ENCODE assay signal across 35 cellular contexts in genomic region chr15:34243226-34243625, GRCh38.
"Had no signal": no experiment of that assay in that cellular context is flagged by ENCODE, and none has a peak within 500 bp of the region (broad histone marks: within the 10 kb centered on the region; RNA-seq: fewer than 3 reads in every experiment).

No MANE protein-coding gene starts in this region.

- ATAC-seq: activated CD4-positive, CD25-positive, alpha-beta regulatory T cell treated with anti-CD3 and anti-CD28 coated beads, Interleukin-2, amount 50 U/mL, for 24 hours; activated T-cell treated with anti-CD3 and anti-CD28 coated beads, Interleukin-2, amount 50 U/mL, for 4 hours; naive thymus-derived CD4-positive, alpha-beta T cell; pancreas; stimulated activated memory B cell treated with anti-CD40 and anti-IgM and Interleukin-4, amounts not matched to agents 10 μg/mL and 1 μg/mL and 100 μg/mL, for 72 hours; stimulated activated naive CD8-positive, alpha-beta T cell treated with anti-CD3 and anti-CD28 coated beads, Interleukin-15, amount 100 ng/mL, for 72 hours; T-helper 17 cell had no signal

- H3K27ac Mint-ChIP-seq: activated CD4-positive, alpha-beta memory T cell treated with anti-CD3 and anti-CD28 coated beads, Interleukin-2, amount 10 ng/mL, durations not matched to agents 7 days and 5 days; activated CD4-positive, alpha-beta T cell treated with anti-CD3 and anti-CD28 coated beads, Interleukin-2, amount 10 ng/mL, durations not matched to agents 7 days and 5 days; activated naive CD8-positive, alpha-beta T cell treated with anti-CD3 and anti-CD28 coated beads, Interleukin-2, amount 10 ng/mL, durations not matched to agents 7 days and 5 days; activated T-helper 2 cell treated with anti-CD3 and anti-CD28 coated beads, Interferon-gamma antibody, Interleukin-2, Interleukin-4, amounts not matched to agents 10 μg/mL and 5 μg/mL and 100 μg/mL, durations not matched to agents 14 hours and 24 hours and 36 hours; dendritic cell treated with granulocyte-macrophage colony-stimulating factor and Interleukin-4, amounts not matched to agents 40 ng/mL and 50 ng/mL, for 4 days; memory B cell; T-helper 17 cell had no signal

- H3K4me1 Mint-ChIP-seq: central memory CD8-positive, alpha-beta T cell; memory B cell; neural crest cell; stimulated activated memory B cell treated with anti-CD40 and anti-IgM and Interleukin-4, amounts not matched to agents 10 μg/mL and 1 μg/mL and 100 μg/mL, for 72 hours had no signal

- H3K27me3 ChIP-seq: esophagus squamous epithelium, pancreas, sigmoid colon, upper lobe of left lung, vagina had no signal

- FAIRE-seq: bronchial epithelial cell, frontal cortex, islet of Langerhans, pancreas, small intestine had no signal

- H3K36me3 ChIP-seq: prostate gland had no signal

- H3K4me1 ChIP-seq: pancreas, prostate gland, sigmoid colon, upper lobe of left lung, vagina had no signal

- H3K9me3 Mint-ChIP-seq: activated CD4-positive, alpha-beta memory T cell treated with anti-CD3 and anti-CD28 coated beads, Interleukin-2, amount 10 ng/mL, durations not matched to agents 7 days and 5 days; activated CD4-positive, alpha-beta T cell treated with anti-CD3 and anti-CD28 coated beads, Interleukin-2, amount 10 ng/mL, durations not matched to agents 7 days and 5 days; activated naive CD8-positive, alpha-beta T cell treated with anti-CD3 and anti-CD28 coated beads, Interleukin-2, amount 10 ng/mL, durations not matched to agents 7 days and 5 days; activated T-cell treated with anti-CD3 and anti-CD28 coated beads, Interleukin-2, amount 50 U/mL, for 4 hours; activated T-helper 2 cell treated with anti-CD3 and anti-CD28 coated beads, Interferon-gamma antibody, Interleukin-2, Interleukin-4, amounts not matched to agents 10 μg/mL and 5 μg/mL and 100 μg/mL, durations not matched to agents 14 hours and 24 hours and 36 hours; central memory CD8-positive, alpha-beta T cell; dendritic cell treated with granulocyte-macrophage colony-stimulating factor and Interleukin-4, amounts not matched to agents 40 ng/mL and 50 ng/mL, for 4 days; memory B cell; naive thymus-derived CD4-positive, alpha-beta T cell; neural crest cell; stimulated activated memory B cell treated with anti-CD40 and anti-IgM and Interleukin-4, amounts not matched to agents 10 μg/mL and 1 μg/mL and 100 μg/mL, for 72 hours; stimulated activated naive CD8-positive, alpha-beta T cell treated with anti-CD3 and anti-CD28 coated beads, Interleukin-15, amount 100 ng/mL, for 72 hours had no signal

- H3K9me3 ChIP-seq: esophagus squamous epithelium, pancreas, prostate gland, sigmoid colon, upper lobe of left lung, vagina had no signal

- H3K4me3 ChIP-seq: esophagus squamous epithelium, pancreas, prostate gland, sigmoid colon, upper lobe of left lung, vagina had no signal

- DNase-seq: activated CD4-positive, alpha-beta memory T cell treated with anti-CD3 and anti-CD28 coated beads, Interleukin-2, amount 10 ng/mL, durations not matched to agents 7 days and 5 days; activated CD4-positive, alpha-beta T cell treated with anti-CD3 and anti-CD28 coated beads, Interleukin-2, amount 10 ng/mL, durations not matched to agents 7 days and 5 days; activated CD8-positive, alpha-beta memory T cell treated with anti-CD3 and anti-CD28 coated beads, Interleukin-2, amount 50 U/mL, for 48 hours; activated naive CD8-positive, alpha-beta T cell treated with anti-CD3 and anti-CD28 coated beads, Interleukin-2, amount 10 ng/mL, durations not matched to agents 7 days and 5 days; activated T-cell treated with anti-CD3 and anti-CD28 coated beads, Interleukin-2, amount 50 U/mL, for 4 hours; amygdala; effector CD4-positive, alpha-beta T cell; esophagus squamous epithelium; glutamatergic neuron; midbrain; naive thymus-derived CD4-positive, alpha-beta T cell; nucleus accumbens; pancreas; sigmoid colon; small intestine; stimulated activated CD4-positive, alpha-beta T cell treated with anti-CD3 and anti-CD28 coated beads, Interleukin-4, amount 100 ng/mL, for 24 hours; stimulated activated naive CD8-positive, alpha-beta T cell treated with anti-CD3 and anti-CD28 coated beads, Interleukin-15, amount 100 ng/mL, for 72 hours; substantia nigra; T-helper 17 cell; T1000; upper lobe of left lung; WERI-Rb-1 had no signal

- H3K27ac ChIP-seq: epithelial cell of prostate, pancreas, prostate gland, sigmoid colon, upper lobe of left lung, vagina, WERI-Rb-1 had no signal

- H3K27me3 Mint-ChIP-seq: activated CD4-positive, alpha-beta memory T cell treated with anti-CD3 and anti-CD28 coated beads, Interleukin-2, amount 10 ng/mL, durations not matched to agents 7 days and 5 days; activated CD4-positive, alpha-beta T cell treated with anti-CD3 and anti-CD28 coated beads, Interleukin-2, amount 10 ng/mL, durations not matched to agents 7 days and 5 days; activated naive CD8-positive, alpha-beta T cell treated with anti-CD3 and anti-CD28 coated beads, Interleukin-2, amount 10 ng/mL, durations not matched to agents 7 days and 5 days; central memory CD8-positive, alpha-beta T cell; dendritic cell treated with granulocyte-macrophage colony-stimulating factor and Interleukin-4, amounts not matched to agents 40 ng/mL and 50 ng/mL, for 4 days; memory B cell; naive thymus-derived CD4-positive, alpha-beta T cell; stimulated activated memory B cell treated with anti-CD40 and anti-IgM and Interleukin-4, amounts not matched to agents 10 μg/mL and 1 μg/mL and 100 μg/mL, for 72 hours; stimulated activated naive CD8-positive, alpha-beta T cell treated with anti-CD3 and anti-CD28 coated beads, Interleukin-15, amount 100 ng/mL, for 72 hours; T-helper 17 cell had no signal

- H3K4me3 Mint-ChIP-seq: activated CD4-positive, alpha-beta memory T cell treated with anti-CD3 and anti-CD28 coated beads, Interleukin-2, amount 10 ng/mL, durations not matched to agents 7 days and 5 days; activated CD4-positive, alpha-beta T cell treated with anti-CD3 and anti-CD28 coated beads, Interleukin-2, amount 10 ng/mL, durations not matched to agents 7 days and 5 days; activated naive CD8-positive, alpha-beta T cell treated with anti-CD3 and anti-CD28 coated beads, Interleukin-2, amount 10 ng/mL, durations not matched to agents 7 days and 5 days; activated T-cell treated with anti-CD3 and anti-CD28 coated beads, Interleukin-2, amount 50 U/mL, for 4 hours; central memory CD8-positive, alpha-beta T cell; dendritic cell treated with granulocyte-macrophage colony-stimulating factor and Interleukin-4, amounts not matched to agents 40 ng/mL and 50 ng/mL, for 4 days; memory B cell; naive thymus-derived CD4-positive, alpha-beta T cell; neural crest cell; stimulated activated memory B cell treated with anti-CD40 and anti-IgM and Interleukin-4, amounts not matched to agents 10 μg/mL and 1 μg/mL and 100 μg/mL, for 72 hours; stimulated activated naive CD8-positive, alpha-beta T cell treated with anti-CD3 and anti-CD28 coated beads, Interleukin-15, amount 100 ng/mL, for 72 hours; T-helper 17 cell had no signal
